In the genomic region with DNA sequence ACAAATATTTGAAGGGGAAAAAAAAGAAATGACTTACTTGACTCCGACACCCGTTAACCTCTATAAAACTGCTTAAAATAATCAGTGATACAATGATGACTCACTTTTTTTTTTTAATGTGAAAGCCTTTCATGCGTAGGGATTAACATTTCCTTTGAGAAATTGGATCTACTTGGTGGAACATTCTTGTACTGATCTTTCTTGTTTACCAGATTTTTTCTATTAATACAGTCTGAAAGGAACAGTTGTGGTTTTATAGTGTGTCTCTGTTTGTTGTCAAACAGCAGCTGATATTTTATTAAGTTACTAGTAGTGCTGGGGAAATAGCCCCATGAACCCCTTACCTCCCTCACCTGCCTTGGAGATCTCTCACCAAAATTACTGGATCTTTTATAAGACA, we compare ENCODE assay signal across 1 cellular context.
TF ChIP-seq lines count a peak whose summit lies in the region.

No MANE protein-coding gene starts in this region.

TF ChIP-seq in SK-N-SH, 30 proteins besides CTCF, POLR2A, EP300 and RAD21 (continued from another document):
- TF ChIP-seq, protein P1, sequence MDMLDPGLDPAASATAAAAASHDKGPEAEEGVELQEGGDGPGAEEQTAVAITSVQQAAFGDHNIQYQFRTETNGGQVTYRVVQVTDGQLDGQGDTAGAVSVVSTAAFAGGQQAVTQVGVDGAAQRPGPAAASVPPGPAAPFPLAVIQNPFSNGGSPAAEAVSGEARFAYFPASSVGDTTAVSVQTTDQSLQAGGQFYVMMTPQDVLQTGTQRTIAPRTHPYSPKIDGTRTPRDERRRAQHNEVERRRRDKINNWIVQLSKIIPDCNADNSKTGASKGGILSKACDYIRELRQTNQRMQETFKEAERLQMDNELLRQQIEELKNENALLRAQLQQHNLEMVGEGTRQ (IDR thresholded peaks at IDR 0.05; ENCODE audit: borderline replicate concordance, low read depth, low read length): no peak
- peak; percentile 74 for TF ChIP-seq MEF2A (IDR thresholded peaks at IDR 0.05; ENCODE audit: borderline replicate concordance, low read depth)
- no peak for TF ChIP-seq EZH2phosphoT487 (IDR thresholded peaks at IDR 0.05; ENCODE audit: borderline replicate concordance, low read depth)
- no peak for TF ChIP-seq GABPA (IDR thresholded peaks at IDR 0.05; ENCODE audit: low read depth)
- TF ChIP-seq POLR2AphosphoS5 (IDR thresholded peaks at IDR 0.05; ENCODE audit: low read depth, low read length): peak; percentile 46; the same call in 1 of the 2 replicates
- no peak for TF ChIP-seq RCOR1 (IDR thresholded peaks at IDR 0.05; ENCODE audit: low read length)
TF ChIP-seq in SK-N-SH: peak in this region for 8.
